In the genomic region with DNA sequence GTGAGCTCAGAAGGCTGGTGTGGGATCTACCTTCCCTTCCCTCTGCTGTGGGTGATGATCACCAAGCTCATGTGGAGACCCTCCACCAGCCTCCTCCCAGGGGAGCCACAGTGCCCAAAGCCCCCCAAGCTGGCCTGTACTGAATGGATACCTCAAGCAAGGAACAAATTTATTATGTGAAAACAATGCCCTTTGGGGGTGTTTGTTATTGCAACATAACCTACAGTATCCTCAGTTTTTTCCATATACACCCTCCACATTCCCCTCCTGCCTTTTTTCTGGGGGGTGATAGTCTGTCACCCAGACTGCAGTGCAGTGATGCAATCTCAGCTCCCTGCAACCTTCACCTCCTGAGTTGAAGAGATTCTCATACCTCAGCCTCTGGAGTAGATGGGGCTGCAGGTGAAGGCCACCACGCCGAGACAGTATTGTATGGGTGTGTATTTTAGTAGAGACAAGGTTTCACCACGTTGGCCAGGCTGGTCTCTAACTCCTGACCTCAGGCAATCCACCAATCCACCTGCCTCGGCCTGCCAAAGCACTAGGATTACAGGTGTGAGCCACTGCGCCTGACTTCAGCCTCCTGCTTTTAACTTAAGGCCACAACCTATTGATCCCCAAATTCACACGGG, we compare ENCODE assay signal across 1 cellular context.
TF ChIP-seq lines count a peak whose summit lies in the region.

No MANE protein-coding gene starts in this region.

TF ChIP-seq in HepG2, 621 proteins besides CTCF, POLR2A, EP300 and RAD21 (continued from another document and continues in another):
- no peak for TF ChIP-seq ZBTB7A (CRISPR knock-in tag; IDR thresholded peaks at IDR 0.05)
- TF ChIP-seq, protein P1, sequence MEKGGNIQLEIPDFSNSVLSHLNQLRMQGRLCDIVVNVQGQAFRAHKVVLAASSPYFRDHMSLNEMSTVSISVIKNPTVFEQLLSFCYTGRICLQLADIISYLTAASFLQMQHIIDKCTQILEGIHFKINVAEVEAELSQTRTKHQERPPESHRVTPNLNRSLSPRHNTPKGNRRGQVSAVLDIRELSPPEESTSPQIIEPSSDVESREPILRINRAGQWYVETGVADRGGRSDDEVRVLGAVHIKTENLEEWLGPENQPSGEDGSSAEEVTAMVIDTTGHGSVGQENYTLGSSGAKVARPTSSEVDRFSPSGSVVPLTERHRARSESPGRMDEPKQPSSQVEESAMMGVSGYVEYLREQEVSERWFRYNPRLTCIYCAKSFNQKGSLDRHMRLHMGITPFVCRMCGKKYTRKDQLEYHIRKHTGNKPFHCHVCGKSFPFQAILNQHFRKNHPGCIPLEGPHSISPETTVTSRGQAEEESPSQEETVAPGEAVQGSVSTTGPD (CRISPR knock-in tag; IDR thresholded peaks at IDR 0.05): no peak
- TF ChIP-seq RARA (CRISPR knock-in tag; IDR thresholded peaks at IDR 0.05): peak; percentile 41; the same call in 1 of the 2 replicates
- TF ChIP-seq PITX1 (CRISPR knock-in tag; IDR thresholded peaks at IDR 0.05): no peak
- no peak for TF ChIP-seq ZNF737 (CRISPR knock-in tag; IDR thresholded peaks at IDR 0.05; ENCODE audit: borderline replicate concordance)
- TF ChIP-seq ZSCAN25 (CRISPR knock-in tag; IDR thresholded peaks at IDR 0.05): no peak
- TF ChIP-seq ZNF224 (CRISPR knock-in tag; IDR thresholded peaks at IDR 0.05): no peak
- peak; percentile 85 for TF ChIP-seq CEBPB (IDR thresholded peaks at IDR 0.05; ENCODE audit: borderline replicate concordance, low read depth, low read length)
- no peak for TF ChIP-seq ZNF678 (CRISPR knock-in tag; IDR thresholded peaks at IDR 0.05)
- peak; percentile 10; the same call in 1 of the 2 replicates for TF ChIP-seq NCOA2 (CRISPR knock-in tag; IDR thresholded peaks at IDR 0.05)
- no peak for TF ChIP-seq ZNF33A (CRISPR knock-in tag; IDR thresholded peaks at IDR 0.05; ENCODE audit: borderline replicate concordance)
- TF ChIP-seq ISX (CRISPR knock-in tag; conservative IDR thresholded peaks at IDR 0.05): no peak
- TF ChIP-seq HNRNPH1 (optimal IDR thresholded peaks at IDR 0.05; ENCODE audit: low read depth, low read length): no peak
- no peak for TF ChIP-seq ZNF570 (CRISPR knock-in tag; IDR thresholded peaks at IDR 0.05; ENCODE audit: borderline replicate concordance)
- no peak for TF ChIP-seq PHF5A (CRISPR knock-in tag; IDR thresholded peaks at IDR 0.05; ENCODE audit: low read depth, unreplicated experiment)
- TF ChIP-seq GTF3A (CRISPR knock-in tag; conservative IDR thresholded peaks at IDR 0.05): no peak
- no peak for TF ChIP-seq ZNF7 (CRISPR knock-in tag; IDR thresholded peaks at IDR 0.05)
- TF ChIP-seq RXRA (CRISPR knock-in tag; IDR thresholded peaks at IDR 0.05): 0 out of 2 replicates have a peak, but pooled peaks have one; percentile 22
- TF ChIP-seq ZBTB20 (CRISPR knock-in tag; IDR thresholded peaks at IDR 0.05; ENCODE audit: borderline replicate concordance, low read depth): no peak
- TF ChIP-seq ZNF772 (CRISPR knock-in tag; IDR thresholded peaks at IDR 0.05): peak; percentile 57; the same call in 1 of the 2 replicates
- 0 out of 2 replicates have a peak, but pooled peaks have one; percentile 26 for TF ChIP-seq MXD4 (CRISPR knock-in tag; IDR thresholded peaks at IDR 0.05)
- peak; percentile 79 for TF ChIP-seq ZNF12 (CRISPR knock-in tag; IDR thresholded peaks at IDR 0.05)
- TF ChIP-seq, protein P2, sequence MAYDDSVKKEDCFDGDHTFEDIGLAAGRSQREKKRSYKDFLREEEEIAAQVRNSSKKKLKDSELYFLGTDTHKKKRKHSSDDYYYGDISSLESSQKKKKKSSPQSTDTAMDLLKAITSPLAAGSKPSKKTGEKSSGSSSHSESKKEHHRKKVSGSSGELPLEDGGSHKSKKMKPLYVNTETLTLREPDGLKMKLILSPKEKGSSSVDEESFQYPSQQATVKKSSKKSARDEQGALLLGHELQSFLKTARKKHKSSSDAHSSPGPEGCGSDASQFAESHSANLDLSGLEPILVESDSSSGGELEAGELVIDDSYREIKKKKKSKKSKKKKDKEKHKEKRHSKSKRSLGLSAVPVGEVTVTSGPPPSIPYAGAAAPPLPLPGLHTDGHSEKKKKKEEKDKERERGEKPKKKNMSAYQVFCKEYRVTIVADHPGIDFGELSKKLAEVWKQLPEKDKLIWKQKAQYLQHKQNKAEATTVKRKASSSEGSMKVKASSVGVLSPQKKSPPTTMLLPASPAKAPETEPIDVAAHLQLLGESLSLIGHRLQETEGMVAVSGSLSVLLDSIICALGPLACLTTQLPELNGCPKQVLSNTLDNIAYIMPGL (CRISPR knock-in tag; IDR thresholded peaks at IDR 0.05; ENCODE audit: borderline replicate concordance in 1 of 2, low read depth in 1 of 2): no peak
- TF ChIP-seq ZBTB8A (CRISPR knock-in tag; IDR thresholded peaks at IDR 0.05; ENCODE audit: borderline replicate concordance, low read depth): no peak
- TF ChIP-seq, protein P3, sequence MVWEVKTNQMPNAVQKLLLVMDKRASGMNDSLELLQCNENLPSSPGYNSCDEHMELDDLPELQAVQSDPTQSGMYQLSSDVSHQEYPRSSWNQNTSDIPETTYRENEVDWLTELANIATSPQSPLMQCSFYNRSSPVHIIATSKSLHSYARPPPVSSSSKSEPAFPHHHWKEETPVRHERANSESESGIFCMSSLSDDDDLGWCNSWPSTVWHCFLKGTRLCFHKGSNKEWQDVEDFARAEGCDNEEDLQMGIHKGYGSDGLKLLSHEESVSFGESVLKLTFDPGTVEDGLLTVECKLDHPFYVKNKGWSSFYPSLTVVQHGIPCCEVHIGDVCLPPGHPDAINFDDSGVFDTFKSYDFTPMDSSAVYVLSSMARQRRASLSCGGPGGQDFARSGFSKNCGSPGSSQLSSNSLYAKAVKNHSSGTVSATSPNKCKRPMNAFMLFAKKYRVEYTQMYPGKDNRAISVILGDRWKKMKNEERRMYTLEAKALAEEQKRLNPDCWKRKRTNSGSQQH (CRISPR knock-in tag; IDR thresholded peaks at IDR 0.05; ENCODE audit: low read depth): no peak
- TF ChIP-seq, protein P4, sequence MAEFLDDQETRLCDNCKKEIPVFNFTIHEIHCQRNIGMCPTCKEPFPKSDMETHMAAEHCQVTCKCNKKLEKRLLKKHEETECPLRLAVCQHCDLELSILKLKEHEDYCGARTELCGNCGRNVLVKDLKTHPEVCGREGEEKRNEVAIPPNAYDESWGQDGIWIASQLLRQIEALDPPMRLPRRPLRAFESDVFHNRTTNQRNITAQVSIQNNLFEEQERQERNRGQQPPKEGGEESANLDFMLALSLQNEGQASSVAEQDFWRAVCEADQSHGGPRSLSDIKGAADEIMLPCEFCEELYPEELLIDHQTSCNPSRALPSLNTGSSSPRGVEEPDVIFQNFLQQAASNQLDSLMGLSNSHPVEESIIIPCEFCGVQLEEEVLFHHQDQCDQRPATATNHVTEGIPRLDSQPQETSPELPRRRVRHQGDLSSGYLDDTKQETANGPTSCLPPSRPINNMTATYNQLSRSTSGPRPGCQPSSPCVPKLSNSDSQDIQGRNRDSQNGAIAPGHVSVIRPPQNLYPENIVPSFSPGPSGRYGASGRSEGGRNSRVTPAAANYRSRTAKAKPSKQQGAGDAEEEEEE (CRISPR knock-in tag; IDR thresholded peaks at IDR 0.05; ENCODE audit: borderline replicate concordance): peak; percentile 64; the same call in 1 of the 2 replicates
- TF ChIP-seq, protein P5, sequence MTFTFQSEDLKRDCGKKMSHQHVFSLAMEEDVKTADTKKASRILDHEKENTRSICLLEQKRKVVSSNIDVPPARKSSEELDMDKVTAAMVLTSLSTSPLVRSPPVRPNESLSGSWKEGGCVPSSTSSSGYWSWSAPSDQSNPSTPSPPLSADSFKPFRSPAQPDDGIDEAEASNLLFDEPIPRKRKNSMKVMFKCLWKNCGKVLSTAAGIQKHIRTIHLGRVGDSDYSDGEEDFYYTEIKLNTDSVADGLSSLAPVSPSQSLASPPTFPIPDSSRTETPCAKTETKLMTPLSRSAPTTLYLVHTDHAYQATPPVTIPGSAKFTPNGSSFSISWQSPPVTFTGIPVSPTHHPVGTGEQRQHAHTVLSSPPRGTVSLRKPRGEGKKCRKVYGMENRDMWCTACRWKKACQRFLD (CRISPR knock-in tag; IDR thresholded peaks at IDR 0.05; ENCODE audit: borderline replicate concordance): no peak
- peak; percentile 75 for TF ChIP-seq CEBPG (CRISPR knock-in tag; IDR thresholded peaks at IDR 0.05)
- TF ChIP-seq ZFX (CRISPR knock-in tag; IDR thresholded peaks at IDR 0.05; ENCODE audit: low read depth): peak; percentile 14; the same call in 1 of the 2 replicates
- TF ChIP-seq ZNF382 (CRISPR knock-in tag; IDR thresholded peaks at IDR 0.05; ENCODE audit: borderline replicate concordance): no peak
- no peak for TF ChIP-seq ZNF781 (CRISPR knock-in tag; IDR thresholded peaks at IDR 0.05; ENCODE audit: borderline replicate concordance, not compliant biosample characterization)
- TF ChIP-seq, protein P6, sequence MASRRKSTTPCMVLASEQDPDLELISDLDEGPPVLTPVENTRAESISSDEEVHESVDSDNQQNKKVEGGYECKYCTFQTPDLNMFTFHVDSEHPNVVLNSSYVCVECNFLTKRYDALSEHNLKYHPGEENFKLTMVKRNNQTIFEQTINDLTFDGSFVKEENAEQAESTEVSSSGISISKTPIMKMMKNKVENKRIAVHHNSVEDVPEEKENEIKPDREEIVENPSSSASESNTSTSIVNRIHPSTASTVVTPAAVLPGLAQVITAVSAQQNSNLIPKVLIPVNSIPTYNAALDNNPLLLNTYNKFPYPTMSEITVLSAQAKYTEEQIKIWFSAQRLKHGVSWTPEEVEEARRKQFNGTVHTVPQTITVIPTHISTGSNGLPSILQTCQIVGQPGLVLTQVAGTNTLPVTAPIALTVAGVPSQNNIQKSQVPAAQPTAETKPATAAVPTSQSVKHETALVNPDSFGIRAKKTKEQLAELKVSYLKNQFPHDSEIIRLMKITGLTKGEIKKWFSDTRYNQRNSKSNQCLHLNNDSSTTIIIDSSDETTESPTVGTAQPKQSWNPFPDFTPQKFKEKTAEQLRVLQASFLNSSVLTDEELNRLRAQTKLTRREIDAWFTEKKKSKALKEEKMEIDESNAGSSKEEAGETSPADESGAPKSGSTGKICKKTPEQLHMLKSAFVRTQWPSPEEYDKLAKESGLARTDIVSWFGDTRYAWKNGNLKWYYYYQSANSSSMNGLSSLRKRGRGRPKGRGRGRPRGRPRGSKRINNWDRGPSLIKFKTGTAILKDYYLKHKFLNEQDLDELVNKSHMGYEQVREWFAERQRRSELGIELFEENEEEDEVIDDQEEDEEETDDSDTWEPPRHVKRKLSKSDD (CRISPR knock-in tag; IDR thresholded peaks at IDR 0.05; ENCODE audit: low read depth): 0 out of 2 replicates have a peak, but pooled peaks have one; percentile 38
- TF ChIP-seq ZNF33B (CRISPR knock-in tag; IDR thresholded peaks at IDR 0.05): 0 out of 2 replicates have a peak, but pooled peaks have one; percentile 47
- TF ChIP-seq CCAR2 (optimal IDR thresholded peaks at IDR 0.05; ENCODE audit: low read depth, low read length): no peak
- no peak for TF ChIP-seq SOX13 (IDR thresholded peaks at IDR 0.05)
- 0 out of 4 replicates have a peak, but pooled peaks of 1 of the 2 experiments have one; percentile 7 for TF ChIP-seq SOX13 (CRISPR knock-in tag; conservative IDR thresholded peaks at IDR 0.05 in 1 of 2, IDR thresholded peaks at IDR 0.05 in 1 of 2)
- TF ChIP-seq, protein P7, sequence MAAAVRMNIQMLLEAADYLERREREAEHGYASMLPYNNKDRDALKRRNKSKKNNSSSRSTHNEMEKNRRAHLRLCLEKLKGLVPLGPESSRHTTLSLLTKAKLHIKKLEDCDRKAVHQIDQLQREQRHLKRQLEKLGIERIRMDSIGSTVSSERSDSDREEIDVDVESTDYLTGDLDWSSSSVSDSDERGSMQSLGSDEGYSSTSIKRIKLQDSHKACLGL (CRISPR knock-in tag; IDR thresholded peaks at IDR 0.05): no peak
- TF ChIP-seq KLF16 (CRISPR knock-in tag; IDR thresholded peaks at IDR 0.05): 0 out of 4 replicates have a peak, but pooled peaks of 1 of the 2 experiments have one; percentile 16
- TF ChIP-seq NR3C1 (CRISPR knock-in tag; IDR thresholded peaks at IDR 0.05): no peak
- 0 out of 2 replicates have a peak, but pooled peaks have one; percentile 14 for TF ChIP-seq ATF7 (IDR thresholded peaks at IDR 0.05)
- TF ChIP-seq ATF7 (CRISPR knock-in tag; IDR thresholded peaks at IDR 0.05): no peak
- TF ChIP-seq TAF1 (CRISPR knock-in tag; IDR thresholded peaks at IDR 0.05): no peak
- TF ChIP-seq SMARCE1 (IDR thresholded peaks at IDR 0.05; ENCODE audit: borderline replicate concordance): no peak
- TF ChIP-seq, protein P8, sequence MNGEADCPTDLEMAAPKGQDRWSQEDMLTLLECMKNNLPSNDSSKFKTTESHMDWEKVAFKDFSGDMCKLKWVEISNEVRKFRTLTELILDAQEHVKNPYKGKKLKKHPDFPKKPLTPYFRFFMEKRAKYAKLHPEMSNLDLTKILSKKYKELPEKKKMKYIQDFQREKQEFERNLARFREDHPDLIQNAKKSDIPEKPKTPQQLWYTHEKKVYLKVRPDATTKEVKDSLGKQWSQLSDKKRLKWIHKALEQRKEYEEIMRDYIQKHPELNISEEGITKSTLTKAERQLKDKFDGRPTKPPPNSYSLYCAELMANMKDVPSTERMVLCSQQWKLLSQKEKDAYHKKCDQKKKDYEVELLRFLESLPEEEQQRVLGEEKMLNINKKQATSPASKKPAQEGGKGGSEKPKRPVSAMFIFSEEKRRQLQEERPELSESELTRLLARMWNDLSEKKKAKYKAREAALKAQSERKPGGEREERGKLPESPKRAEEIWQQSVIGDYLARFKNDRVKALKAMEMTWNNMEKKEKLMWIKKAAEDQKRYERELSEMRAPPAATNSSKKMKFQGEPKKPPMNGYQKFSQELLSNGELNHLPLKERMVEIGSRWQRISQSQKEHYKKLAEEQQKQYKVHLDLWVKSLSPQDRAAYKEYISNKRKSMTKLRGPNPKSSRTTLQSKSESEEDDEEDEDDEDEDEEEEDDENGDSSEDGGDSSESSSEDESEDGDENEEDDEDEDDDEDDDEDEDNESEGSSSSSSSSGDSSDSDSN (CRISPR knock-in tag; IDR thresholded peaks at IDR 0.05): 0 out of 2 replicates have a peak, but pooled peaks have one; percentile 5
- TF ChIP-seq MZF1 (CRISPR knock-in tag; IDR thresholded peaks at IDR 0.05; ENCODE audit: borderline replicate concordance): no peak
- TF ChIP-seq, protein P9, sequence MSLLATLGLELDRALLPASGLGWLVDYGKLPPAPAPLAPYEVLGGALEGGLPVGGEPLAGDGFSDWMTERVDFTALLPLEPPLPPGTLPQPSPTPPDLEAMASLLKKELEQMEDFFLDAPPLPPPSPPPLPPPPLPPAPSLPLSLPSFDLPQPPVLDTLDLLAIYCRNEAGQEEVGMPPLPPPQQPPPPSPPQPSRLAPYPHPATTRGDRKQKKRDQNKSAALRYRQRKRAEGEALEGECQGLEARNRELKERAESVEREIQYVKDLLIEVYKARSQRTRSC (CRISPR knock-in tag; IDR thresholded peaks at IDR 0.05; ENCODE audit: low read depth): no peak
- TF ChIP-seq, protein P10, sequence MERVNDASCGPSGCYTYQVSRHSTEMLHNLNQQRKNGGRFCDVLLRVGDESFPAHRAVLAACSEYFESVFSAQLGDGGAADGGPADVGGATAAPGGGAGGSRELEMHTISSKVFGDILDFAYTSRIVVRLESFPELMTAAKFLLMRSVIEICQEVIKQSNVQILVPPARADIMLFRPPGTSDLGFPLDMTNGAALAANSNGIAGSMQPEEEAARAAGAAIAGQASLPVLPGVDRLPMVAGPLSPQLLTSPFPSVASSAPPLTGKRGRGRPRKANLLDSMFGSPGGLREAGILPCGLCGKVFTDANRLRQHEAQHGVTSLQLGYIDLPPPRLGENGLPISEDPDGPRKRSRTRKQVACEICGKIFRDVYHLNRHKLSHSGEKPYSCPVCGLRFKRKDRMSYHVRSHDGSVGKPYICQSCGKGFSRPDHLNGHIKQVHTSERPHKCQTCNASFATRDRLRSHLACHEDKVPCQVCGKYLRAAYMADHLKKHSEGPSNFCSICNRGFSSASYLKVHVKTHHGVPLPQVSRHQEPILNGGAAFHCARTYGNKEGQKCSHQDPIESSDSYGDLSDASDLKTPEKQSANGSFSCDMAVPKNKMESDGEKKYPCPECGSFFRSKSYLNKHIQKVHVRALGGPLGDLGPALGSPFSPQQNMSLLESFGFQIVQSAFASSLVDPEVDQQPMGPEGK (CRISPR knock-in tag; IDR thresholded peaks at IDR 0.05): peak; percentile 74
